In genomic region chr14:73168274-73168673, GRCh38 we compare ENCODE assay signal across 34 cellular contexts. TPM values are rescaled to one million over a fixed set of nuclear protein-coding genes. Genes with fewer than 3 reads are reported as not detected.
A peak's percentile ranks its signal among the peaks of the same experiment; 100 is the strongest.
DNase-seq lines count a peak whose midpoint lies in the region; ATAC-seq and TF ChIP-seq lines count a peak whose summit lies in the region.
"Had no signal": no experiment of that assay in that cellular context is flagged by ENCODE, and none has a peak within 500 bp of the region (broad histone marks: within the 10 kb centered on the region; RNA-seq: fewer than 3 reads in every experiment).

No MANE protein-coding gene starts in this region.

- H3K4me3 ChIP-seq in mucosa of descending colon, result no peak overlapping the region
- H3K4me3 ChIP-seq in gastrocnemius medialis, result no peak overlapping the region
- H3K4me3 ChIP-seq: GM12878, heart right ventricle, SK-N-MC, smooth muscle cell, thyroid gland had no signal

- no peaks in the 10 kb centered on the region for H3K27me3 ChIP-seq in gastrocnemius medialis
- H3K27me3 ChIP-seq: heart right ventricle, neutrophil, thyroid gland had no signal

- intact Hi-C loops in mucosa of descending colon (cut with DNase I, micrococcal nuclease) (no loop called here), gastrocnemius medialis (cut with DNase I; ENCODE audit: low total_unique reads) (no loop called here)

- H3K36me3 Mint-ChIP-seq in T-helper 17 cell (ENCODE audit: low read depth), result peaks cover 19% of the 10 kb centered on the region

- no peak for DNase-seq in T-helper 17 cell
- DNase-seq in globus pallidus (ENCODE audit: low spot score), result peak; percentile 95
- peak in 1 of 3 donors; percentile 3 for DNase-seq in mucosa of descending colon
- no peak for DNase-seq in gastrocnemius medialis
- DNase-seq in GOT3 (lab: John Stamatoyannopoulos, UW), result no peak
- no peak for DNase-seq in kidney glomerular epithelial cell (lab: John Stamatoyannopoulos, UW)
- DNase-seq: ACHN; activated CD4-positive, CD25-positive, alpha-beta regulatory T cell; activated CD8-positive, alpha-beta memory T cell treated with anti-CD3 and anti-CD28 coated beads, Interleukin-2, amount 10 ng/mL, durations not matched to agents 7 days and 5 days; activated gamma-delta T cell treated with Interleukin-2 at 50 U/mL for 16 hours; activated T-cell treated with anti-CD3 and anti-CD28 coated beads, Interleukin-2, amount 50 U/mL, for 48 hours; DMS153; H9; heart right ventricle; left cardiac atrium; naive thymus-derived CD4-positive, alpha-beta T cell; NCI-H1092 treated with DMSO at 0.1 percent for 48 hours; NCI-H187; NCI-H526; NK-92 treated with Interleukin-12 subunit alpha and Interleukin-12 subunit beta, amount 100 ng/mL, for 24 hours; PC-3; stimulated activated naive CD8-positive, alpha-beta T cell treated with anti-CD3 and anti-CD28 coated beads, Interleukin-15, Interleukin-2, amounts not matched to agents 100 U/mL and 50 U/mL, for 24 hours; T-helper 1 cell; thyroid gland had no signal

- H3K4me3 Mint-ChIP-seq in T-helper 17 cell, result no peak overlapping the region
- H3K4me3 Mint-ChIP-seq: activated CD8-positive, alpha-beta memory T cell treated with anti-CD3 and anti-CD28 coated beads, Interleukin-2, amount 10 ng/mL, durations not matched to agents 7 days and 5 days; central memory CD8-positive, alpha-beta T cell; dendritic cell treated with granulocyte-macrophage colony-stimulating factor and Interleukin-4, amounts not matched to agents 40 ng/mL and 50 ng/mL, for 4 days; H9; memory B cell had no signal

- H3K27me3 Mint-ChIP-seq in T-helper 17 cell, result no peaks in the 10 kb centered on the region
- H3K27me3 Mint-ChIP-seq: activated CD8-positive, alpha-beta memory T cell treated with anti-CD3 and anti-CD28 coated beads, Interleukin-2, amount 10 ng/mL, durations not matched to agents 7 days and 5 days; central memory CD8-positive, alpha-beta T cell; dendritic cell treated with granulocyte-macrophage colony-stimulating factor and Interleukin-4, amounts not matched to agents 40 ng/mL and 50 ng/mL, for 4 days; memory B cell; naive thymus-derived CD4-positive, alpha-beta T cell had no signal

- H3K4me1 ChIP-seq in mucosa of descending colon (ENCODE audit: low read depth) (no peaks in the 10 kb centered on the region), gastrocnemius medialis (peaks cover 0 to 3% of the 10 kb centered on the region in 2 donors)
- H3K4me1 ChIP-seq: heart right ventricle, thyroid gland had no signal

- H3K36me3 ChIP-seq in mucosa of descending colon (ENCODE audit: low read depth) (peaks cover 13% of the 10 kb centered on the region), gastrocnemius medialis (peaks cover 0 to 42% of the 10 kb centered on the region in 2 donors)

- no peak for TF ChIP-seq POLR2A in gastrocnemius medialis (IDR thresholded peaks at IDR 0.05)

- in situ Hi-C loops in gastrocnemius medialis (cut with MboI; ENCODE audit: low sequenced_read_pairs in 4 of 4), result loop anchor here in 1 of 4 donors (25.0 kb wide), 1 partner anchor 294 kb away; the partner anchor contains the start of gene NUMB

- TF ChIP-seq CTCF in mucosa of descending colon (IDR thresholded peaks at IDR 0.05), result no peak
- TF ChIP-seq CTCF in gastrocnemius medialis (IDR thresholded peaks at IDR 0.05 in 4 of 5, conservative IDR thresholded peaks at IDR 0.05 in 1 of 5), result no peak

- peaks cover 13% of the 10 kb centered on the region for H3K4me1 Mint-ChIP-seq in T-helper 17 cell

- H3K27ac ChIP-seq in gastrocnemius medialis, result no peak overlapping the region
- H3K27ac ChIP-seq: heart right ventricle, neutrophil, SK-N-MC, thyroid gland had no signal

- ATAC-seq in T-helper 17 cell (no peak), mucosa of descending colon (peak; percentile 11), gastrocnemius medialis (peak; percentile 30 to 64), GM21786 (IDR thresholded peaks at IDR 0.05; ENCODE audit: unreplicated experiment) (no peak), GM21515 (IDR thresholded peaks at IDR 0.05; ENCODE audit: unreplicated experiment) (no peak)
- ATAC-seq: activated CD8-positive, alpha-beta memory T cell treated with anti-CD3 and anti-CD28 coated beads, Interleukin-2, amount 10 ng/mL, durations not matched to agents 7 days and 5 days; esophagus mucosa; GM12878; left cardiac atrium; naive thymus-derived CD4-positive, alpha-beta T cell; PC-3; stimulated activated naive CD8-positive, alpha-beta T cell treated with anti-CD3 and anti-CD28 coated beads, Interleukin-15, Interleukin-2, amounts not matched to agents 100 U/mL and 50 U/mL, for 24 hours had no signal

- peak overlapping the region; percentile 14 for H3K27ac Mint-ChIP-seq in T-helper 17 cell
- H3K27ac Mint-ChIP-seq: activated CD8-positive, alpha-beta memory T cell treated with anti-CD3 and anti-CD28 coated beads, Interleukin-2, amount 10 ng/mL, durations not matched to agents 7 days and 5 days; dendritic cell treated with granulocyte-macrophage colony-stimulating factor and Interleukin-4, amounts not matched to agents 40 ng/mL and 50 ng/mL, for 4 days had no signal

- H3K9me3 ChIP-seq in T-helper 17 cell (ENCODE audit: control insufficient read depth, low read length, poor library complexity, severe bottlenecking) (no peaks in the 10 kb centered on the region), mucosa of descending colon (no peaks in the 10 kb centered on the region), gastrocnemius medialis (no peaks in the 10 kb centered on the region)
- H3K9me3 ChIP-seq: heart right ventricle, neutrophil, thyroid gland had no signal

RNA-seq across cellular contexts. Expression of gene PSEN1, which starts 32.0 kb away (rescaled TPM):
- 10 to 100 TPM; 31.6 to 32.1 TPM for total RNA-seq in T-helper 17 cell
- 100 to 1,000 TPM in 1 of 3 donors, 10 to 100 TPM in 2; 93.8 to 147 (median 100.0) TPM for total RNA-seq in mucosa of descending colon
- total RNA-seq in gastrocnemius medialis, result 10 to 100 TPM; 21.4 to 49.0 (median 24.5) TPM

Comparison
In these comparisons a context has a peak if more than half of its experiments do, and no peak if none do; other contexts are left out.
1. ATAC-seq: peak in mucosa of descending colon (single experiment) and gastrocnemius medialis (2 of 2); none in T-helper 17 cell (single experiment), GM21786 (single experiment) and GM21515 (single experiment).